Comparison of ENCODE assay signal across 8 cellular contexts in genomic region chr6:112043032-112044007, GRCh38. TPM values are rescaled to one million over a fixed set of nuclear protein-coding genes. Genes with fewer than 3 reads are reported as not detected.
DNase-seq lines count a peak whose midpoint lies in the region; ATAC-seq and TF ChIP-seq lines count a peak whose summit lies in the region.

No MANE protein-coding gene starts in this region.

- TF ChIP-seq CTCF in NB4 (IDR thresholded peaks at IDR 0.05; ENCODE audit: low read depth, low read length), result peak; percentile 98

- peak; percentile 89 for ATAC-seq in HG02588 (IDR thresholded peaks at IDR 0.05; ENCODE audit: unreplicated experiment)

- peak; percentile 71 for DNase-seq in GM04504 (ENCODE audit: low read depth)
- DNase-seq in NB4 (ENCODE audit: low read depth), result peak; percentile 95
- peak; percentile 94 for DNase-seq in SK-N-DZ (ENCODE audit: low spot score)
- DNase-seq in activated naive CD4-positive, alpha-beta T cell treated with anti-CD3 and anti-CD28 coated beads, Interleukin-2, amount 50 U/mL, for 16 hours, result peak; percentile 89
- peak; percentile 68 for DNase-seq in glomerular endothelial cell (ENCODE audit: extremely low read depth, low read depth, low spot score)
- peak; percentile 84 for DNase-seq in occipital lobe (lab: John Stamatoyannopoulos, UW)

- peak overlapping the region; percentile 86 for H3K27ac ChIP-seq in temporal lobe (ENCODE audit: low read depth, low read length)

- peak overlapping the region; percentile 89 for H3K4me3 ChIP-seq in NB4 (ENCODE audit: low read depth, low read length)

- TF ChIP-seq POLR2A in NB4 (IDR thresholded peaks at IDR 0.05; ENCODE audit: extremely low read depth, insufficient read length), result no peak

RNA-seq across cellular contexts. Expression of gene CCN6, which starts 10.6 kb away (rescaled TPM):
- not detected in 2 replicates for polyA plus RNA-seq in SK-N-DZ (2014; cell fraction: cytosol; rRNA removed)
- not detected in 2 replicates for polyA plus RNA-seq in SK-N-DZ (2014; cell fraction: nucleus; rRNA removed)
- total RNA-seq in glomerular endothelial cell (not detected in 2 replicates), occipital lobe (not detected), temporal lobe (not detected)

RNA-seq across cellular contexts. Expression of gene TUBE1, which starts 44.0 kb away (rescaled TPM):
- polyA plus RNA-seq in SK-N-DZ (2014; cell fraction: cytosol; rRNA removed), result 39.8 and 50.1 TPM in 2 replicates
- 134 and 142 TPM in 2 replicates for polyA plus RNA-seq in SK-N-DZ (2014; cell fraction: nucleus; rRNA removed)
- 9.1 and 13.2 TPM in 2 replicates for total RNA-seq in glomerular endothelial cell
- 42.1 TPM for total RNA-seq in occipital lobe
- total RNA-seq in temporal lobe, result 31.7 TPM

RNA-seq across cellular contexts. Expression of gene FAM229B, which starts 44.1 kb away (rescaled TPM):
- polyA plus RNA-seq in SK-N-DZ (2014; cell fraction: cytosol; rRNA removed), result 17.2 and 36.2 TPM in 2 replicates
- polyA plus RNA-seq in SK-N-DZ (2014; cell fraction: nucleus; rRNA removed), result 28.9 and 37.8 TPM in 2 replicates
- 6.2 and 29.2 TPM in 2 replicates for total RNA-seq in glomerular endothelial cell
- 22.5 TPM for total RNA-seq in occipital lobe
- total RNA-seq in temporal lobe, result 21.6 TPM

Comparison
In these comparisons a context has a peak if more than half of its experiments do, and no peak if none do; other contexts are left out.
1. Peak in every context shown above with its lines: DNase-seq, ATAC-seq, H3K4me3 ChIP-seq and H3K27ac ChIP-seq.